ENCODE assay signal across 10 cellular contexts in the genomic region with DNA sequence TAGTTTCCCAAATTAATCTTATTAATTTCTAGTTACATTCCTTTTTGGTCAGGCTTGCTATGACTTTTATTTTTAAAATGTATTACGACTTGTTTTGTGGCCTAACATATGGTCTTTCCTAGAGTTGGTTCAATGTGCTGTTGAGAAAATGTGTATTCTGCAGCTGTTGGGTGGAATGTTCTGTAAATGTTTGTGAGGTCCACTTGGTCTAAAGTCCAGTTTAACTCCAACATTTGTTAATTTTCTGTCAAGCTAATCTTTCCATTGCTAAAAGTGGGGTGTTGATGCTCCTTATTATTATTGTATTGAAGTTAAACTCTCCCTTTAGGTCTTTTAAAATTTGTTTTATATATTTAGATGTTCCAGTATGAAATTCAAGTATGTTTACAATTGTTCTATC.
"Had no signal": no experiment of that assay in that cellular context is flagged by ENCODE, and none has a peak within 500 bp of the region (broad histone marks: within the 10 kb centered on the region; RNA-seq: fewer than 3 reads in every experiment).

No MANE protein-coding gene starts in this region.

- H3K9me3 Mint-ChIP-seq: GM23338, H9 had no signal

- FAIRE-seq: H1, H54, K562 had no signal

- H3K27ac ChIP-seq: HL-60 had no signal

- H3K4me2 ChIP-seq: GM23338 had no signal

- H2AFZ ChIP-seq: GM23338 had no signal

- DNase-seq: H9, HCEC 1CT, HFFc6, IMR-90, KG1 had no signal

- H3K27ac Mint-ChIP-seq: GM23338, H9, HFFc6 had no signal

- H3K4me1 Mint-ChIP-seq: GM23338, H9 had no signal

- H3K4me3 ChIP-seq: GM23338, K562 had no signal

- ATAC-seq: GM23338, K562 had no signal

- H3K4me3 Mint-ChIP-seq: GM23338, H9, HFFc6 had no signal
